In genomic region chrX:112760697-112761096, GRCh38 we compare ENCODE assay signal across 12 cellular contexts.
DNase-seq lines count a peak whose midpoint lies in the region; ATAC-seq and TF ChIP-seq lines count a peak whose summit lies in the region.
"Had no signal": no experiment of that assay in that cellular context is flagged by ENCODE, and none has a peak within 500 bp of the region (broad histone marks: within the 10 kb centered on the region; RNA-seq: fewer than 3 reads in every experiment).

No MANE protein-coding gene starts in this region.

- ATAC-seq in GM19372 (IDR thresholded peaks at IDR 0.05; ENCODE audit: low read depth, unreplicated experiment) = peak; percentile 46
- ATAC-seq in HG02970 (IDR thresholded peaks at IDR 0.05; ENCODE audit: low FRiP score, unreplicated experiment) = peak; percentile 40
- ATAC-seq: heart left ventricle had no signal

- intact Hi-C loops in A673 (cut with micrococcal nuclease; ENCODE audit: unreplicated experiment) (no loop called here), CD14-positive monocyte (cut with micrococcal nuclease) (no loop called here)

- peaks cover 0 to 3% (median 0%) of the 10 kb centered on the region in 7 donors for H3K9me3 Mint-ChIP-seq in CD14-positive monocyte
- H3K9me3 Mint-ChIP-seq: activated CD4-positive, alpha-beta T cell treated with anti-CD3 and anti-CD28 coated beads, Interleukin-2, amount 10 ng/mL, durations not matched to agents 7 days and 5 days had no signal

- H3K27me3 ChIP-seq in adipocyte (replicated peaks; ENCODE audit: control insufficient read depth, insufficient read depth, low read length) = peaks cover 60% of the 10 kb centered on the region
- H3K27me3 ChIP-seq in A673 (replicated peaks; ENCODE audit: insufficient read depth, low read depth, low read length, poor library complexity) = peaks cover 5% of the 10 kb centered on the region

- H3K27me3 Mint-ChIP-seq in CD14-positive monocyte (ENCODE audit: low read depth in 3 of 3) = peaks cover 0 to 3% (median 0%) of the 10 kb centered on the region in 3 donors
- H3K27me3 Mint-ChIP-seq: activated CD4-positive, alpha-beta T cell treated with anti-CD3 and anti-CD28 coated beads, Interleukin-2, amount 10 ng/mL, durations not matched to agents 7 days and 5 days had no signal

- peak; percentile 4 for DNase-seq in adipocyte (ENCODE audit: low read depth)
- DNase-seq in A673 (ENCODE audit: low spot score) = no peak
- no peak for DNase-seq in DMS 273 treated with DMSO at 0.1 percent for 48 hours (lab: John Stamatoyannopoulos, UW)
- no peak for DNase-seq in CD14-positive monocyte (ENCODE audit: low spot score)
- DNase-seq in SHP77 (lab: John Stamatoyannopoulos, UW) = no peak
- DNase-seq: activated CD4-positive, alpha-beta T cell treated with anti-CD3 and anti-CD28 coated beads, Interleukin-2, amount 10 ng/mL, durations not matched to agents 7 days and 5 days; heart left ventricle; naive B cell; OCI-M1; stimulated activated CD4-positive, alpha-beta T cell treated with anti-CD3 and anti-CD28 coated beads, Interleukin-2, amount 100 ng/mL, for 24 hours had no signal

- POLR2A ChIA-PET in A673 (lab: Charles Lee; ENCODE audit: low non-redundant PET) = no interaction called here

- H3K36me3 Mint-ChIP-seq in CD14-positive monocyte = no peaks in the 10 kb centered on the region
- H3K36me3 Mint-ChIP-seq: naive B cell had no signal

- no peak overlapping the region for H3K4me3 Mint-ChIP-seq in CD14-positive monocyte
- H3K4me3 Mint-ChIP-seq: activated CD4-positive, alpha-beta T cell treated with anti-CD3 and anti-CD28 coated beads, Interleukin-2, amount 10 ng/mL, durations not matched to agents 7 days and 5 days had no signal

- no peaks in the 10 kb centered on the region for H3K36me3 ChIP-seq in adipocyte (ENCODE audit: control insufficient read depth, insufficient read depth, low read length, severe bottlenecking)
- no peaks in the 10 kb centered on the region for H3K36me3 ChIP-seq in A673 (ENCODE audit: insufficient read depth, low read length, poor library complexity, severe bottlenecking)
- H3K36me3 ChIP-seq: heart left ventricle had no signal

- no peak overlapping the region for H3K27ac Mint-ChIP-seq in CD14-positive monocyte
- H3K27ac Mint-ChIP-seq: activated CD4-positive, alpha-beta T cell treated with anti-CD3 and anti-CD28 coated beads, Interleukin-2, amount 10 ng/mL, durations not matched to agents 7 days and 5 days had no signal

- no peak overlapping the region for H3K27ac ChIP-seq in A673 (ENCODE audit: low read depth, low read length, poor library complexity, severe bottlenecking)
- H3K27ac ChIP-seq: heart left ventricle had no signal

- CTCF ChIA-PET in A673 (lab: Charles Lee) = no interaction called here

- H3K4me1 ChIP-seq in adipocyte (ENCODE audit: control insufficient read depth, insufficient read depth, low read length) (no peaks in the 10 kb centered on the region), A673 (ENCODE audit: insufficient read depth, low read length, poor library complexity, severe bottlenecking) (no peaks in the 10 kb centered on the region)

- no TSS peak for BruUV-seq in A673 (replicated peaks; lab: Mats Ljungman, UMichigan)

- no peak overlapping the region for H3K9ac ChIP-seq in adipocyte (ENCODE audit: low read length)

- H3K4me3 ChIP-seq in adipocyte (ENCODE audit: low read length) (no peak overlapping the region), A673 (ENCODE audit: low read depth, low read length, poor library complexity, severe bottlenecking) (no peak overlapping the region)
- H3K4me3 ChIP-seq: heart left ventricle had no signal

- H3K9me3 ChIP-seq in adipocyte (ENCODE audit: control insufficient read depth, low read length) = peaks cover 7% of the 10 kb centered on the region
- no peaks in the 10 kb centered on the region for H3K9me3 ChIP-seq in A673 (ENCODE audit: low read depth, low read length, poor library complexity, severe bottlenecking)
- H3K9me3 ChIP-seq: heart left ventricle had no signal

- TF ChIP-seq CTCF in A673 (conservative IDR thresholded peaks at IDR 0.05; ENCODE audit: low read depth, low read length) = no peak
- TF ChIP-seq CTCF in CD14-positive monocyte (IDR thresholded peaks at IDR 0.05) = no peak

- peaks cover 11% of the 10 kb centered on the region for H3K4me1 Mint-ChIP-seq in CD14-positive monocyte
- H3K4me1 Mint-ChIP-seq: activated CD4-positive, alpha-beta T cell treated with anti-CD3 and anti-CD28 coated beads, Interleukin-2, amount 10 ng/mL, durations not matched to agents 7 days and 5 days had no signal
